25 cellular contexts compared by ENCODE assay signal in the genomic region with DNA sequence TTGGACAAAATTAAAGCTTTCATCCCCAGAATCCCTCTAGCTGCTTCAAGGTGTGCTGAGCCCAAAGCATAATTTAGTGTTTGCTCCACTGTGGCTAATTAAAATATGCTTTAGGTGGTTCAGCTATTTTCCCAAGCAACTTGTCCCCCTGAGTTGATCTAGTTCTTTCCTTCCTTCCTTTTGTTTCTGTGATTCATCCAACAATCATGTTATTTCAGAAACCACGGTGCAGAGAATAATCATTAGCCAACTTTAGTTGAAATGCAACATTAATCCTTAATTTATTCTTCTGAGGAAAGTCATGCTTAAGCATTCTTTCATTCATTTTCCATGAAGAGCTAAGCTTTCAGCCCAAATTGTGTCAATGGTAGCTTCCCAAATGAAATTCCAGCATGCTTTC.
"Had no signal": no experiment of that assay in that cellular context is flagged by ENCODE, and none has a peak within 500 bp of the region (broad histone marks: within the 10 kb centered on the region; RNA-seq: fewer than 3 reads in every experiment).

No MANE protein-coding gene starts in this region.

- H3K4me3 ChIP-seq: hepatocyte, ovary, psoas muscle, skin epidermis, tibial nerve had no signal

- H3K9me3 ChIP-seq: neutrophil, ovary, psoas muscle, tibial nerve had no signal

- H3K27ac ChIP-seq: hepatocyte, neutrophil, ovary, psoas muscle, skin epidermis, tibial nerve, VCaP had no signal

- H3K4me1 ChIP-seq: psoas muscle, tibial nerve had no signal

- H3K36me3 ChIP-seq: neutrophil, ovary, tibial nerve had no signal

- ATAC-seq: activated CD4-positive, CD25-positive, alpha-beta regulatory T cell treated with anti-CD3 and anti-CD28 coated beads, Interleukin-2, amount 50 U/mL, for 24 hours; activated CD8-positive, alpha-beta T cell treated with anti-CD3 and anti-CD28 coated beads for 36 hours; activated naive CD8-positive, alpha-beta T cell treated with anti-CD3 and anti-CD28 coated beads, Interleukin-2, amount 50 U/mL, for 24 hours; left ventricle myocardium superior; natural killer cell treated with Interleukin-12 subunit alpha and Interleukin-12 subunit beta and Interleukin-15 and Interleukin-18, amount 100 ng/mL, for 72 hours; psoas muscle; right cardiac atrium; T-cell had no signal

- DNase-seq: activated CD4-positive, alpha-beta T cell treated with anti-CD3 and anti-CD28 coated beads, Interleukin-2, amount 10 ng/mL, durations not matched to agents 24 days and 14 days; activated CD8-positive, alpha-beta T cell treated with anti-CD3 and anti-CD28 coated beads for 36 hours; activated gamma-delta T cell; activated naive CD4-positive, alpha-beta T cell treated with anti-CD3 and anti-CD28 coated beads, Interleukin-2, amount 50 U/mL, for 16 hours; activated naive CD8-positive, alpha-beta T cell treated with anti-CD3 and anti-CD28 coated beads, Interleukin-2, amount 50 U/mL, for 24 hours; anterior cingulate cortex; central memory CD4-positive, alpha-beta T cell; foreskin melanocyte; glutamatergic neuron; immature natural killer cell; left ventricle myocardium superior; mammary epithelial cell; midbrain; ovary; psoas muscle; right cardiac atrium; stimulated activated CD4-positive, alpha-beta T cell treated with anti-CD3 and anti-CD28 coated beads, Interleukin-1b, Interleukin-23, amount 100 ng/mL, for 48 hours; T-cell had no signal

- H3K27me3 ChIP-seq: hepatocyte, neutrophil, ovary, tibial nerve had no signal
